20 cellular contexts compared by ENCODE assay signal in genomic region chr21:25179116-25179515, GRCh38.
A peak's percentile ranks its signal among the peaks of the same experiment; 100 is the strongest.
DNase-seq lines count a peak whose midpoint lies in the region; ATAC-seq and TF ChIP-seq lines count a peak whose summit lies in the region.
"Had no signal": no experiment of that assay in that cellular context is flagged by ENCODE, and none has a peak within 500 bp of the region (broad histone marks: within the 10 kb centered on the region; RNA-seq: fewer than 3 reads in every experiment).

No MANE protein-coding gene starts in this region.

- no peaks in the 10 kb centered on the region for H3K9me3 Mint-ChIP-seq in MCF 10A (ENCODE audit: unreplicated experiment)
- H3K9me3 Mint-ChIP-seq in activated CD4-positive, alpha-beta T cell treated with anti-CD3 and anti-CD28 coated beads, Interleukin-2, amount 10 ng/mL, durations not matched to agents 7 days and 5 days: no peaks in the 10 kb centered on the region
- H3K9me3 Mint-ChIP-seq: activated naive CD8-positive, alpha-beta T cell treated with anti-CD3 and anti-CD28 coated beads, Interleukin-2, amount 10 ng/mL, durations not matched to agents 7 days and 5 days had no signal

- H3K4me2 ChIP-seq in mammary epithelial cell (ENCODE audit: insufficient read depth, low read depth, low read length): no peak overlapping the region
- H3K4me2 ChIP-seq: smooth muscle cell had no signal

- ATAC-seq in aorta (ENCODE audit: low FRiP score) (no peak), GM19463 (IDR thresholded peaks at IDR 0.05; ENCODE audit: unreplicated experiment) (no peak)
- ATAC-seq: esophagus mucosa; heart left ventricle; naive thymus-derived CD8-positive, alpha-beta T cell; stimulated activated effector memory CD8-positive, alpha-beta T cell treated with anti-CD3 and anti-CD28 coated beads, Interleukin-12 subunit alpha, Interleukin-12 subunit beta, amount 100 ng/mL, for 72 hours had no signal

- peaks cover 28% of the 10 kb centered on the region for H3K9me3 ChIP-seq in mammary epithelial cell (replicated peaks; ENCODE audit: insufficient read depth, low read length)
- H3K9me3 ChIP-seq in aorta (ENCODE audit: control insufficient read depth, low read length): no peaks in the 10 kb centered on the region
- H3K9me3 ChIP-seq: heart left ventricle, Peyer's patch, upper lobe of left lung had no signal

- dilution Hi-C loops in mammary epithelial cell (cut with HindIII; ENCODE audit: low sequenced_read_pairs): no loop called here

- no peak overlapping the region for H3K4me3 ChIP-seq in mammary epithelial cell (replicated peaks in 1 of 3; ENCODE audit: insufficient read depth in 1 of 3, low read depth in 2 of 3, low read length in 3 of 3)
- no peak overlapping the region for H3K4me3 ChIP-seq in cardiac fibroblast (replicated peaks in 1 of 2; ENCODE audit: low read depth in 2 of 2, low read length in 2 of 2)
- H3K4me3 ChIP-seq in aorta (ENCODE audit: low read length in 2 of 2): no peak overlapping the region
- H3K4me3 ChIP-seq: heart left ventricle, Peyer's patch, smooth muscle cell, upper lobe of left lung had no signal

- H3K4me3 Mint-ChIP-seq in MCF 10A (ENCODE audit: unreplicated experiment): no peak overlapping the region
- H3K4me3 Mint-ChIP-seq in activated CD4-positive, alpha-beta T cell treated with anti-CD3 and anti-CD28 coated beads, Interleukin-2, amount 10 ng/mL, durations not matched to agents 7 days and 5 days: no peak overlapping the region
- H3K4me3 Mint-ChIP-seq: activated naive CD8-positive, alpha-beta T cell treated with anti-CD3 and anti-CD28 coated beads, Interleukin-2, amount 10 ng/mL, durations not matched to agents 7 days and 5 days; naive thymus-derived CD8-positive, alpha-beta T cell; stimulated activated effector memory CD8-positive, alpha-beta T cell treated with anti-CD3 and anti-CD28 coated beads, Interleukin-12 subunit alpha, Interleukin-12 subunit beta, amount 100 ng/mL, for 72 hours had no signal

- H3K4me1 Mint-ChIP-seq in MCF 10A (ENCODE audit: insufficient read depth, unreplicated experiment): peaks cover 20% of the 10 kb centered on the region
- no peaks in the 10 kb centered on the region for H3K4me1 Mint-ChIP-seq in activated CD4-positive, alpha-beta T cell treated with anti-CD3 and anti-CD28 coated beads, Interleukin-2, amount 10 ng/mL, durations not matched to agents 7 days and 5 days
- H3K4me1 Mint-ChIP-seq: activated naive CD8-positive, alpha-beta T cell treated with anti-CD3 and anti-CD28 coated beads, Interleukin-2, amount 10 ng/mL, durations not matched to agents 7 days and 5 days; stimulated activated effector memory CD8-positive, alpha-beta T cell treated with anti-CD3 and anti-CD28 coated beads, Interleukin-12 subunit alpha, Interleukin-12 subunit beta, amount 100 ng/mL, for 72 hours had no signal

- 84% methylated on average over 1 of the region's 1 CpG for WGBS in mammary epithelial cell (ENCODE audit: low coverage, missing lambda C conversion rate)
- WGBS in aorta, 2 donors: 84 to 85% methylated on average over 1 of the region's 1 CpG

- no peaks in the 10 kb centered on the region for H3K4me1 ChIP-seq in mammary epithelial cell (ENCODE audit: insufficient read depth, low read length)
- H3K4me1 ChIP-seq in aorta (ENCODE audit: control insufficient read depth in 1 of 2, insufficient read depth in 2 of 2, low read length in 2 of 2): no peaks in the 10 kb centered on the region
- H3K4me1 ChIP-seq: heart left ventricle, Peyer's patch, upper lobe of left lung had no signal

- H3K79me2 ChIP-seq in mammary epithelial cell (ENCODE audit: insufficient read depth, low read length): no peaks in the 10 kb centered on the region

- peak; percentile 48 for DNase-seq in MCF 10A (ENCODE audit: unreplicated experiment)
- DNase-seq in mammary epithelial cell: no peak
- DNase-seq in NOMO-1 treated with dmso at 0.1 percent for 144 hours (lab: John Stamatoyannopoulos, UW; ENCODE audit: unreplicated experiment): peak; percentile 10
- peak; percentile 31 to 33 for DNase-seq in cardiac fibroblast (ENCODE audit: low read depth in 2 of 2)
- no peak for DNase-seq in activated T-cell treated with anti-CD3 and anti-CD28 coated beads, Interleukin-2, amount 50 U/mL, for 1 hour
- no peak for DNase-seq in aorta
- no peak for DNase-seq in activated CD4-positive, alpha-beta T cell treated with anti-CD3 and anti-CD28 coated beads, Interleukin-2, amount 10 ng/mL, durations not matched to agents 7 days and 5 days
- DNase-seq: activated naive CD8-positive, alpha-beta T cell treated with anti-CD3 and anti-CD28 coated beads, Interleukin-2, amount 10 ng/mL, durations not matched to agents 7 days and 5 days; DND-41; heart left ventricle; mesenchymal stem cell; naive thymus-derived CD8-positive, alpha-beta T cell; NCI-H1105; NCI-H69; Peyer's patch; upper lobe of left lung had no signal

- H3K36me3 ChIP-seq in mammary epithelial cell (ENCODE audit: insufficient read depth, low read length): no peaks in the 10 kb centered on the region
- H3K36me3 ChIP-seq in aorta (ENCODE audit: control insufficient read depth in 1 of 2, insufficient read depth in 2 of 2, low read length in 1 of 2): no peaks in the 10 kb centered on the region
- H3K36me3 ChIP-seq: heart left ventricle, Peyer's patch, upper lobe of left lung had no signal

- no peak overlapping the region for H2AFZ ChIP-seq in mammary epithelial cell (ENCODE audit: low read depth, low read length)

- CTCF ChIA-PET in MCF 10A (lab: Yijun Ruan, JAX) (interaction anchor here (0.5 to 0.7 kb wide), 3 partner anchors 15 to 342 kb away, joined by 3 to 4 read pairs (median 3); no protein-coding TSS in a partner anchor), mammary epithelial cell (lab: Charles Lee; ENCODE audit: low non-redundant PET) (no interaction called here)
- CTCF ChIA-PET in activated CD4-positive, alpha-beta T cell treated with anti-CD3 and anti-CD28 coated beads, Interleukin-2, amount 10 ng/mL, durations not matched to agents 7 days and 5 days (lab: Charles Lee): no interaction called here

- no peak overlapping the region for H3K27ac ChIP-seq in mammary epithelial cell (ENCODE audit: insufficient read depth, low read depth, low read length)
- H3K27ac ChIP-seq in aorta (ENCODE audit: low read depth in 1 of 2, low read length in 2 of 2): no peak overlapping the region
- H3K27ac ChIP-seq: heart left ventricle, Peyer's patch, upper lobe of left lung had no signal

- no peak overlapping the region for H3K27ac Mint-ChIP-seq in MCF 10A (ENCODE audit: low read depth, unreplicated experiment)
- no peak overlapping the region for H3K27ac Mint-ChIP-seq in activated CD4-positive, alpha-beta T cell treated with anti-CD3 and anti-CD28 coated beads, Interleukin-2, amount 10 ng/mL, durations not matched to agents 7 days and 5 days
- H3K27ac Mint-ChIP-seq: activated naive CD8-positive, alpha-beta T cell treated with anti-CD3 and anti-CD28 coated beads, Interleukin-2, amount 10 ng/mL, durations not matched to agents 7 days and 5 days; naive thymus-derived CD8-positive, alpha-beta T cell; stimulated activated effector memory CD8-positive, alpha-beta T cell treated with anti-CD3 and anti-CD28 coated beads, Interleukin-12 subunit alpha, Interleukin-12 subunit beta, amount 100 ng/mL, for 72 hours had no signal

- no peaks in the 10 kb centered on the region for H4K20me1 ChIP-seq in mammary epithelial cell (ENCODE audit: insufficient read depth, low read length)

- POLR2A ChIA-PET in MCF 10A (lab: Yijun Ruan, JAX): interaction anchor here (0.7 kb wide), 1 partner anchor 16 kb away, joined by 4 read pairs; no protein-coding TSS in a partner anchor
- POLR2A ChIA-PET in activated CD4-positive, alpha-beta T cell treated with anti-CD3 and anti-CD28 coated beads, Interleukin-2, amount 10 ng/mL, durations not matched to agents 7 days and 5 days (lab: Charles Lee): no interaction called here

- no peak overlapping the region for H3K9ac ChIP-seq in mammary epithelial cell (ENCODE audit: insufficient read depth, low read length)

- in situ Hi-C loops in mammary epithelial cell (cut with MboI; ENCODE audit: low sequenced_read_pairs in 2 of 2): no loop called here

- H3K27me3 ChIP-seq in mammary epithelial cell (ENCODE audit: insufficient read depth, low read length) (no peaks in the 10 kb centered on the region), aorta (ENCODE audit: control insufficient read depth in 1 of 2, insufficient read depth in 2 of 2, low read length in 1 of 2) (no peaks in the 10 kb centered on the region)
- H3K27me3 ChIP-seq: heart left ventricle, Peyer's patch, upper lobe of left lung had no signal

- no TSS peak for BruUV-seq in MCF 10A (replicated peaks; lab: Mats Ljungman, UMichigan)
- BruUV-seq in mammary epithelial cell (replicated peaks; lab: Mats Ljungman, UMichigan): no TSS peak

- intact Hi-C loops in MCF 10A (cut with micrococcal nuclease): no loop called here
- intact Hi-C loops in mammary epithelial cell (cut with micrococcal nuclease): no loop called here
- intact Hi-C loops in aorta (cut with DNase I): no loop called here

- no peaks in the 10 kb centered on the region for H3K27me3 Mint-ChIP-seq in MCF 10A (ENCODE audit: insufficient read depth, unreplicated experiment)
- H3K27me3 Mint-ChIP-seq in activated CD4-positive, alpha-beta T cell treated with anti-CD3 and anti-CD28 coated beads, Interleukin-2, amount 10 ng/mL, durations not matched to agents 7 days and 5 days: no peaks in the 10 kb centered on the region
- H3K27me3 Mint-ChIP-seq: naive thymus-derived CD8-positive, alpha-beta T cell had no signal

- TF ChIP-seq CTCF in MCF 10A (IDR thresholded peaks at IDR 0.05; ENCODE audit: unreplicated experiment): no peak
- TF ChIP-seq CTCF in mammary epithelial cell (conservative IDR thresholded peaks at IDR 0.05 in 1 of 2, IDR thresholded peaks at IDR 0.05 in 1 of 2; ENCODE audit: extremely low read depth in 1 of 2, insufficient read depth in 1 of 2, low read depth in 1 of 2, low read length in 2 of 2): no peak
- TF ChIP-seq CTCF in cardiac fibroblast (IDR thresholded peaks at IDR 0.05; ENCODE audit: low read depth, low read length): no peak

- H3K36me3 Mint-ChIP-seq in MCF 10A (ENCODE audit: insufficient read depth, unreplicated experiment): no peaks in the 10 kb centered on the region
- H3K36me3 Mint-ChIP-seq in activated CD4-positive, alpha-beta T cell treated with anti-CD3 and anti-CD28 coated beads, Interleukin-2, amount 10 ng/mL, durations not matched to agents 7 days and 5 days (ENCODE audit: low read depth): no peaks in the 10 kb centered on the region
- H3K36me3 Mint-ChIP-seq: activated naive CD8-positive, alpha-beta T cell treated with anti-CD3 and anti-CD28 coated beads, Interleukin-2, amount 10 ng/mL, durations not matched to agents 7 days and 5 days; naive thymus-derived CD8-positive, alpha-beta T cell; stimulated activated effector memory CD8-positive, alpha-beta T cell treated with anti-CD3 and anti-CD28 coated beads, Interleukin-12 subunit alpha, Interleukin-12 subunit beta, amount 100 ng/mL, for 72 hours had no signal

Comparison
In these comparisons a context has a peak if more than half of its experiments do, and no peak if none do; other contexts are left out.
1. DNase-seq: peak in MCF 10A (single experiment), NOMO-1 treated with dmso at 0.1 percent for 144 hours (single experiment) and cardiac fibroblast (2 of 2); none in mammary epithelial cell (single experiment), activated T-cell treated with anti-CD3 and anti-CD28 coated beads, Interleukin-2, amount 50 U/mL, for 1 hour (single experiment), aorta (0 of 2) and activated CD4-positive, alpha-beta T cell treated with anti-CD3 and anti-CD28 coated beads, Interleukin-2, amount 10 ng/mL, durations not matched to agents 7 days and 5 days (single experiment).